ENCODE assay signal across 17 cellular contexts in genomic region chr14:60233251-60233650, GRCh38. TPM values are rescaled to one million over a fixed set of nuclear protein-coding genes. Genes with fewer than 3 reads are reported as not detected.
A peak's percentile ranks its signal among the peaks of the same experiment; 100 is the strongest.
DNase-seq lines count a peak whose midpoint lies in the region; ATAC-seq, FAIRE-seq and TF ChIP-seq lines count a peak whose summit lies in the region.
"Had no signal": no experiment of that assay in that cellular context is flagged by ENCODE, and none has a peak within 500 bp of the region (broad histone marks: within the 10 kb centered on the region; RNA-seq: fewer than 3 reads in every experiment).

No MANE protein-coding gene starts in this region.

- peak; percentile 52 for FAIRE-seq in urothelium cell line (lab: Jason Lieb, UNC)
- FAIRE-seq: G401.6 had no signal

- ATAC-seq in SK-N-SH treated with all-trans-retinoic acid at 6 μM for 48 hours (peak; percentile 27; the same call in 1 of the 3 replicates), HG03378 (IDR thresholded peaks at IDR 0.05; ENCODE audit: unreplicated experiment) (no peak)
- ATAC-seq: GM23338 had no signal

- H3K9me3 ChIP-seq in SK-N-SH (peaks cover 6% of the 10 kb centered on the region), PC-9 (ENCODE audit: insufficient read depth, low read depth) (peaks cover 3% of the 10 kb centered on the region; the same call in 1 of the 2 replicates)

- H3K36me3 ChIP-seq in SK-N-SH (replicated peaks in 1 of 2; ENCODE audit: control insufficient read depth in 1 of 2, insufficient read depth in 2 of 2, low read length in 1 of 2) (no peaks in the 10 kb centered on the region), PC-9 (ENCODE audit: low read depth) (no peaks in the 10 kb centered on the region)
- H3K36me3 ChIP-seq: SJCRH30 had no signal

- CTCF ChIA-PET in SK-N-SH (lab: Yijun Ruan, JAX), result interaction anchor here (1.4 kb wide), 1 partner anchor 9 kb away, joined by 3 read pairs; no protein-coding TSS in a partner anchor
- CTCF ChIA-PET in PC-9 (lab: Charles Lee), result no interaction called here

- no peak overlapping the region for H3K9ac ChIP-seq in SK-N-SH

- H3K27ac ChIP-seq in SK-N-SH (ENCODE audit: low read depth in 2 of 2, low read length in 1 of 2), result no peak overlapping the region
- H3K27ac ChIP-seq in PC-9, result no peak overlapping the region
- H3K27ac ChIP-seq: 22Rv1, SJCRH30 had no signal

- no peak overlapping the region for H3K4me3 ChIP-seq in SK-N-SH (ENCODE audit: low read depth in 2 of 2, low read length in 1 of 2)
- H3K4me3 ChIP-seq in PC-9, result no peak overlapping the region
- H3K4me3 ChIP-seq: GM23338, SJCRH30 had no signal

- WGBS in SK-N-SH (ENCODE audit: low lambda C conversion rate), result 20% methylated on average over 3 of the region's 3 CpGs

- no peak for DNase-seq in SK-N-SH
- DNase-seq in PC-9, result no peak
- DNase-seq in fibroblast of peridontal ligament (ENCODE audit: extremely low read depth), result peak; percentile 13
- no peak for DNase-seq in urothelium cell line (ENCODE audit: low spot score)
- no peak for DNase-seq in effector CD8-positive, alpha-beta T cell (lab: John Stamatoyannopoulos, UW)
- no peak for DNase-seq in retina
- DNase-seq: DMS79 treated with DMSO at 0.1 percent for 48 hours, NCI-H1436, NCI-H1930, NCI-H345, NCI-H524 treated with DMSO at 0.1 percent for 48 hours, SJCRH30 had no signal

- no TSS peak for BruUV-seq in PC-9 (replicated peaks; lab: Mats Ljungman, UMichigan)

- no peak for TF ChIP-seq EP300 in SK-N-SH (IDR thresholded peaks at IDR 0.05; ENCODE audit: borderline replicate concordance in 1 of 2, low read depth in 1 of 2, low read length in 1 of 2)

- no peaks in the 10 kb centered on the region for H3K79me2 ChIP-seq in SK-N-SH (ENCODE audit: insufficient read depth)
- H3K79me2 ChIP-seq in PC-9 (ENCODE audit: low read depth), result no peaks in the 10 kb centered on the region

- no peak for TF ChIP-seq RAD21 in SK-N-SH (IDR thresholded peaks at IDR 0.05; ENCODE audit: low read length)

- H3K4me1 ChIP-seq in SK-N-SH (ENCODE audit: control insufficient read depth in 1 of 2, insufficient read depth in 2 of 2, low read depth in 1 of 2, low read length in 1 of 2) (no peaks in the 10 kb centered on the region), PC-9 (replicated peaks; ENCODE audit: insufficient read depth) (no peaks in the 10 kb centered on the region)
- H3K4me1 ChIP-seq: SJCRH30 had no signal

- intact Hi-C loops in PC-9 (cut with micrococcal nuclease; ENCODE audit: unreplicated experiment), result no loop called here

- POLR2A ChIA-PET in SK-N-SH (lab: Yijun Ruan, JAX) (no interaction called here), PC-9 (lab: Charles Lee; ENCODE audit: unreplicated experiment) (no interaction called here)

- H3K4me2 ChIP-seq in SK-N-SH (no peak overlapping the region), PC-9 (no peak overlapping the region)
- H3K4me2 ChIP-seq: GM23338 had no signal

- H2AFZ ChIP-seq in SK-N-SH (ENCODE audit: low read depth) (no peak overlapping the region), PC-9 (0 out of 2 replicates have a peak overlapping the region, but pooled peaks have one; percentile 2)
- H2AFZ ChIP-seq: GM23338 had no signal

- H3F3A ChIP-seq in SK-N-SH (replicated peaks; ENCODE audit: insufficient read depth) (no peaks in the 10 kb centered on the region), PC-9 (ENCODE audit: insufficient read depth, low read depth) (no peaks in the 10 kb centered on the region)

- no peaks in the 10 kb centered on the region for H4K20me1 ChIP-seq in SK-N-SH (ENCODE audit: insufficient read depth)
- H4K20me1 ChIP-seq in PC-9 (ENCODE audit: insufficient read depth), result no peaks in the 10 kb centered on the region

- H3K9me2 ChIP-seq in SK-N-SH (no peaks in the 10 kb centered on the region), PC-9 (ENCODE audit: insufficient read depth) (no peaks in the 10 kb centered on the region)

- TF ChIP-seq CTCF in SK-N-SH (IDR thresholded peaks at IDR 0.05), result no peak
- TF ChIP-seq CTCF in PC-9 (conservative IDR thresholded peaks at IDR 0.05), result no peak

- H3K27me3 ChIP-seq in SK-N-SH (ENCODE audit: insufficient read depth) (no peaks in the 10 kb centered on the region), PC-9 (ENCODE audit: insufficient read depth, low read depth) (no peaks in the 10 kb centered on the region)
- H3K27me3 ChIP-seq: SJCRH30 had no signal

TF ChIP-seq in SK-N-SH treated with all-trans-retinoic acid at 6 μM for 48 hours, 23 proteins besides CTCF, POLR2A, EP300 and RAD21 (continues in another document):
- TF ChIP-seq GLIS3 (CRISPR knock-in tag; IDR thresholded peaks at IDR 0.05) (no peak), ESRRG (CRISPR knock-in tag; IDR thresholded peaks at IDR 0.05) (no peak), CSRNP3 (CRISPR knock-in tag; IDR thresholded peaks at IDR 0.05) (no peak), ZC3H10 (CRISPR knock-in tag; IDR thresholded peaks at IDR 0.05) (no peak)

TF ChIP-seq in SK-N-SH, 30 proteins besides CTCF, POLR2A, EP300 and RAD21:
- no peak for TF ChIP-seq RFX5 (IDR thresholded peaks at IDR 0.05; ENCODE audit: low read length)
- TF ChIP-seq TAF1 (IDR thresholded peaks at IDR 0.05; ENCODE audit: borderline replicate concordance, low read depth, low read length), result no peak
- no peak for TF ChIP-seq EZH2phosphoT487 (IDR thresholded peaks at IDR 0.05; ENCODE audit: borderline replicate concordance, low read depth)
- no peak for TF ChIP-seq NRF1 (IDR thresholded peaks at IDR 0.05; ENCODE audit: low read depth, low read length)
- no peak for TF ChIP-seq IRF3 (IDR thresholded peaks at IDR 0.05; ENCODE audit: low read depth, low read length)
- no peak for TF ChIP-seq TCF12 (IDR thresholded peaks at IDR 0.05)
- no peak for TF ChIP-seq ELF1 (IDR thresholded peaks at IDR 0.05)
TF ChIP-seq in SK-N-SH: peak in this region for 0.

RNA-seq across cellular contexts. Expression of gene PPM1A, which starts 15.8 kb away (rescaled TPM):
- 11.6 and 12.3 TPM in 2 replicates for polyA plus RNA-seq in SK-N-SH (2012; rRNA removed)
- polyA plus RNA-seq in SK-N-SH (2012; cell fraction: cytosol; rRNA removed), result 16.9 and 20.3 TPM in 2 replicates
- polyA plus RNA-seq in SK-N-SH (2012; cell fraction: nucleus; rRNA removed), result 12.0 and 30.7 TPM in 2 replicates
- 60.9 and 62.2 TPM in 2 replicates for total RNA-seq in PC-9 (2021)
